In genomic region chr6:133568970-133569889, GRCh38 we compare ENCODE assay signal across 8 cellular contexts.
DNase-seq lines count a peak whose midpoint lies in the region; ATAC-seq and TF ChIP-seq lines count a peak whose summit lies in the region.

No MANE protein-coding gene starts in this region.

- H3K27ac ChIP-seq in left ventricle myocardium inferior (replicated peaks) = peak overlapping the region; percentile 41

- no peaks in the 10 kb centered on the region for H3K9me3 ChIP-seq in left ventricle myocardium inferior (replicated peaks)

- no peaks in the 10 kb centered on the region for H3K27me3 ChIP-seq in left ventricle myocardium inferior (ENCODE audit: low read depth)

- no peaks in the 10 kb centered on the region for H3K4me1 Mint-ChIP-seq in CD14-positive monocyte

- no peak overlapping the region for H3K27ac Mint-ChIP-seq in CD14-positive monocyte

- H3K9me3 Mint-ChIP-seq in CD14-positive monocyte = peaks cover 0 to 2% (median 0%) of the 10 kb centered on the region in 7 donors

- H3K36me3 ChIP-seq in left ventricle myocardium inferior = no peaks in the 10 kb centered on the region

- intact Hi-C loops in left ventricle myocardium inferior (cut with micrococcal nuclease) (loop anchor here (5.0 kb wide), 2 partner anchors 268 to 353 kb away; no protein-coding TSS in a partner anchor), CD14-positive monocyte (cut with micrococcal nuclease) (no loop called here)

- DNase-seq in AML-193 (lab: John Stamatoyannopoulos, UW) = peak; percentile 10 to 18
- DNase-seq in NCI-H526 treated with DMSO at 0.1 percent for 48 hours (lab: John Stamatoyannopoulos, UW) = peak; percentile 63
- peak; percentile 73 for DNase-seq in amniotic epithelial cell (ENCODE audit: low read depth)
- DNase-seq in left ventricle myocardium inferior = no peak
- peak; percentile 84 for DNase-seq in renal cortical epithelial cell (ENCODE audit: low read depth)
- DNase-seq in CD14-positive monocyte (ENCODE audit: low spot score) = no peak

- H3K4me1 ChIP-seq in left ventricle myocardium inferior = peaks cover 6% of the 10 kb centered on the region

- ATAC-seq in GM18498 (IDR thresholded peaks at IDR 0.05; ENCODE audit: unreplicated experiment) (peak; percentile 70), HG03175 (IDR thresholded peaks at IDR 0.05; ENCODE audit: unreplicated experiment) (peak; percentile 79)

- TF ChIP-seq CTCF in left ventricle myocardium inferior (IDR thresholded peaks at IDR 0.05; ENCODE audit: borderline replicate concordance) (peak; percentile 91), CD14-positive monocyte (IDR thresholded peaks at IDR 0.05) (no peak)

- no peaks in the 10 kb centered on the region for H3K36me3 Mint-ChIP-seq in CD14-positive monocyte

- H3K4me3 Mint-ChIP-seq in CD14-positive monocyte = peak overlapping the region in 1 of 2 donors; percentile 18

- H3K27me3 Mint-ChIP-seq in CD14-positive monocyte (ENCODE audit: low read depth in 3 of 3) = peaks cover 5 to 24% (median 19%) of the 10 kb centered on the region in 3 donors

- H3K4me3 ChIP-seq in left ventricle myocardium inferior = peak overlapping the region; percentile 58

Comparison
In these comparisons a context has a peak if more than half of its experiments do, and no peak if none do; other contexts are left out.
1. DNase-seq: peak in AML-193 (2 of 2), NCI-H526 treated with DMSO at 0.1 percent for 48 hours (single experiment), amniotic epithelial cell (single experiment) and renal cortical epithelial cell (single experiment); none in left ventricle myocardium inferior (single experiment) and CD14-positive monocyte (single experiment).